ENCODE assay signal across 18 cellular contexts in the genomic region with DNA sequence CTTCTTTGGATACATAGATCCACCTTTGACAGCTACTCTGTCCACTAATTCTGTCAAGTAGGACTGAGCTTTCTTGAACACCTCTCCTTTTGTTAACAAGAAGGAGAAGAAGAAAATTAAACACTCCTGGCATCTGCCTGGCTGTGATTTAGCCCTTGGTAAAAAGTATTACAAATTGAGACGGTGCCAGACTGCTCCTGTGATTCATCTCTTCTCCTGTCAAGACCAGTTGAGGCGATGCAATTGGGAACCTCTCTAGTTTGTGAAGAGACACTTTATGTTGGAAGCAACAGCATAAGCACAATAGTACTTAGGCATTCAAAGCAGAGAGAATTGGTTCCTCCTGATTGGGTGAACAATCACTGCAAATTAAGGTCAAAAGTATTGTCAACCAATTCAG.
DNase-seq lines count a peak whose midpoint lies in the region; ATAC-seq and TF ChIP-seq lines count a peak whose summit lies in the region.
"Had no signal": no experiment of that assay in that cellular context is flagged by ENCODE, and none has a peak within 500 bp of the region (broad histone marks: within the 10 kb centered on the region; RNA-seq: fewer than 3 reads in every experiment).

No MANE protein-coding gene starts in this region.

- peak overlapping the region; percentile 72 for H3K27ac ChIP-seq in psoas muscle
- H3K27ac ChIP-seq: esophagus squamous epithelium, neutrophil, tibial nerve had no signal

- peak; percentile 60 to 88 (median 73) for ATAC-seq in psoas muscle
- ATAC-seq in stimulated activated naive CD8-positive, alpha-beta T cell treated with anti-CD3 and anti-CD28 coated beads, Interleukin-15, amount 100 ng/mL, for 72 hours, result no peak
- ATAC-seq in HG03159 (IDR thresholded peaks at IDR 0.05; ENCODE audit: unreplicated experiment), result no peak

- peak; percentile 50 to 51 for DNase-seq in NCI-H187 (lab: John Stamatoyannopoulos, UW)
- DNase-seq in amniotic epithelial cell (ENCODE audit: low read depth), result peak; percentile 1
- DNase-seq in foreskin fibroblast, result peak; percentile 57 to 86
- DNase-seq in psoas muscle, result no peak
- DNase-seq in stimulated activated naive CD8-positive, alpha-beta T cell treated with anti-CD3 and anti-CD28 coated beads, Interleukin-15, amount 100 ng/mL, for 72 hours, result no peak
- no peak for DNase-seq in activated CD8-positive, alpha-beta memory T cell treated with anti-CD3 and anti-CD28 coated beads, Interleukin-2, amount 50 U/mL, for 48 hours
- no peak for DNase-seq in hypothalamus (lab: John Stamatoyannopoulos, UW)
- DNase-seq: caudate nucleus; CD8-positive, alpha-beta memory T cell; DMS79; esophagus squamous epithelium; NCI-H1930; NCI-H524; RPMI8226; stimulated activated CD4-positive, alpha-beta T cell treated with anti-CD3 and anti-CD28 coated beads, Interleukin-15, amount 100 ng/mL, for 24 hours had no signal

- H3K9me3 ChIP-seq in psoas muscle, result no peaks in the 10 kb centered on the region
- H3K9me3 ChIP-seq: esophagus squamous epithelium, neutrophil, tibial nerve had no signal

- no peak overlapping the region for H3K4me3 Mint-ChIP-seq in stimulated activated naive CD8-positive, alpha-beta T cell treated with anti-CD3 and anti-CD28 coated beads, Interleukin-15, amount 100 ng/mL, for 72 hours
- H3K4me3 Mint-ChIP-seq: CD8-positive, alpha-beta memory T cell had no signal

- TF ChIP-seq CTCF in foreskin fibroblast (IDR thresholded peaks at IDR 0.05; ENCODE audit: low read depth, low read length), result no peak
- no peak for TF ChIP-seq CTCF in psoas muscle (IDR thresholded peaks at IDR 0.05)

- WGBS in psoas muscle, 3 donors, result 32 to 54% (median 35%) methylated on average over 2 of the region's 2 CpGs

- H3K4me1 ChIP-seq in psoas muscle, result peaks cover 91% of the 10 kb centered on the region

- no peaks in the 10 kb centered on the region for H3K27me3 ChIP-seq in psoas muscle (ENCODE audit: insufficient read depth in 3 of 3, low read length in 2 of 3)
- H3K27me3 ChIP-seq: esophagus squamous epithelium, neutrophil, tibial nerve had no signal

- H3K9me3 Mint-ChIP-seq in stimulated activated naive CD8-positive, alpha-beta T cell treated with anti-CD3 and anti-CD28 coated beads, Interleukin-15, amount 100 ng/mL, for 72 hours, result no peaks in the 10 kb centered on the region
- H3K9me3 Mint-ChIP-seq: CD8-positive, alpha-beta memory T cell had no signal

- H3K27ac Mint-ChIP-seq in stimulated activated naive CD8-positive, alpha-beta T cell treated with anti-CD3 and anti-CD28 coated beads, Interleukin-15, amount 100 ng/mL, for 72 hours, result no peak overlapping the region
- H3K27ac Mint-ChIP-seq: CD8-positive, alpha-beta memory T cell had no signal

- H3K36me3 ChIP-seq in psoas muscle (ENCODE audit: insufficient read depth in 1 of 2, low read depth in 1 of 2), result no peaks in the 10 kb centered on the region
- H3K36me3 ChIP-seq: esophagus squamous epithelium, neutrophil, tibial nerve had no signal

- intact Hi-C loops in psoas muscle (cut with DNase I), result loop anchor here in 1 of 2 donors (5.0 kb wide), 1 partner anchor 74 kb away; the partner anchor contains the start of gene GHR

- no peak overlapping the region for H3K4me3 ChIP-seq in foreskin fibroblast (ENCODE audit: low read depth in 1 of 2, low read length in 2 of 2)
- H3K4me3 ChIP-seq in psoas muscle, result no peak overlapping the region
- H3K4me3 ChIP-seq: esophagus squamous epithelium, tibial nerve had no signal

- no peaks in the 10 kb centered on the region for H3K27me3 Mint-ChIP-seq in stimulated activated naive CD8-positive, alpha-beta T cell treated with anti-CD3 and anti-CD28 coated beads, Interleukin-15, amount 100 ng/mL, for 72 hours
- H3K27me3 Mint-ChIP-seq: CD8-positive, alpha-beta memory T cell had no signal

- H3K4me1 Mint-ChIP-seq in stimulated activated naive CD8-positive, alpha-beta T cell treated with anti-CD3 and anti-CD28 coated beads, Interleukin-15, amount 100 ng/mL, for 72 hours, result no peaks in the 10 kb centered on the region
- H3K4me1 Mint-ChIP-seq: CD8-positive, alpha-beta memory T cell had no signal

Comparison
In these comparisons a context has a peak if more than half of its experiments do, and no peak if none do; other contexts are left out.
1. DNase-seq: peak in NCI-H187 (2 of 2), amniotic epithelial cell (single experiment) and foreskin fibroblast (2 of 2); none in psoas muscle (0 of 2), stimulated activated naive CD8-positive, alpha-beta T cell treated with anti-CD3 and anti-CD28 coated beads, Interleukin-15, amount 100 ng/mL, for 72 hours (0 of 2), activated CD8-positive, alpha-beta memory T cell treated with anti-CD3 and anti-CD28 coated beads, Interleukin-2, amount 50 U/mL, for 48 hours (single experiment) and hypothalamus (0 of 51).
2. ATAC-seq: peak in psoas muscle (4 of 4); none in stimulated activated naive CD8-positive, alpha-beta T cell treated with anti-CD3 and anti-CD28 coated beads, Interleukin-15, amount 100 ng/mL, for 72 hours (single experiment) and HG03159 (single experiment).